Comparison of ENCODE assay signal across 10 cellular contexts in the genomic region with DNA sequence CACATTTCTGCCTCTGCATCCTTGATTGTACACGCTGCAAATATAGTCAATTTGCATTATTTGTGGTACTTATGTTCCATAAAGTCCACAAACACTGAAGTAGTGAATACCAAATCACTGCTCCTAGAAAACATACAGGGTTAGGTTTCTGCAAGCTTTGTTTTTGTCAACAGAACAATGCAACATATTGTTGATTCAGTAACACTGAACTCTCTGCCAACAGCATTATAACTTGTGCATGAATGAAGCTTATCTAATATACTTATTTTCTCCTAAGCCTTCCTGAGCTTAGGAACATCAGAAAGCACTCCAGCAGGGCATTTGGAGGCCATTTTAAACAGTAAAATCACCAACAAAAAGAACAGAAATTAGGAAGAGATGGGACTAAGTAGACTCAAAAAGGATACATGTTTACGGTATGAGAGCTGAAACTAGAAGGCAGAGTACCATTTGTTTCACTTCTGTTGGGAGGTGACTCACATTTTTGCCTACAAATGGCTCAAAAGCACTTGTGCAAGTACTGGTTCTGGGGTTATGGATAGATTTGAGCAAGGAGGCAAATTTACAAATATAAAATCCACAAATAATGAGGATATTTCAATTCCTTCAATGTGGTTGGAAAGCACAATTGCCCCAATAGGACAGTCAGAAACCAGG. TPM values are rescaled to one million over a fixed set of nuclear protein-coding genes. Genes with fewer than 3 reads are reported as not detected.
DNase-seq lines count a peak whose midpoint lies in the region; ATAC-seq and TF ChIP-seq lines count a peak whose summit lies in the region.
"Had no signal": no experiment of that assay in that cellular context is flagged by ENCODE, and none has a peak within 500 bp of the region (broad histone marks: within the 10 kb centered on the region; RNA-seq: fewer than 3 reads in every experiment).

No MANE protein-coding gene starts in this region.

- H3K27ac ChIP-seq in CD4-positive, alpha-beta memory T cell (ENCODE audit: low read depth, low read length): no peak overlapping the region
- H3K27ac ChIP-seq in heart left ventricle (no peak overlapping the region), mammary epithelial cell (ENCODE audit: insufficient read depth, low read depth, low read length) (no peak overlapping the region)
- H3K27ac ChIP-seq: C4-2B had no signal

- dilution Hi-C loops in mammary epithelial cell (cut with HindIII; ENCODE audit: low sequenced_read_pairs): no loop called here

- no peaks in the 10 kb centered on the region for H3K9me3 Mint-ChIP-seq in CD4-positive, alpha-beta memory T cell
- no peaks in the 10 kb centered on the region for H3K9me3 Mint-ChIP-seq in activated T-helper 17 cell treated with anti-CD3 and anti-CD28 coated beads, Interleukin-2, amount 50 U/mL, for 72 hours

- no peaks in the 10 kb centered on the region for H3K27me3 Mint-ChIP-seq in CD4-positive, alpha-beta memory T cell
- no peaks in the 10 kb centered on the region for H3K27me3 Mint-ChIP-seq in activated T-helper 17 cell treated with anti-CD3 and anti-CD28 coated beads, Interleukin-2, amount 50 U/mL, for 72 hours

- no peak overlapping the region for H3K4me3 Mint-ChIP-seq in CD4-positive, alpha-beta memory T cell
- peak overlapping the region; percentile 23 for H3K4me3 Mint-ChIP-seq in activated T-helper 17 cell treated with anti-CD3 and anti-CD28 coated beads, Interleukin-2, amount 50 U/mL, for 72 hours

- H4K20me1 ChIP-seq in mammary epithelial cell (ENCODE audit: insufficient read depth, low read length): no peaks in the 10 kb centered on the region

- TF ChIP-seq CTCF in heart left ventricle (IDR thresholded peaks at IDR 0.05): no peak
- no peak for TF ChIP-seq CTCF in mammary epithelial cell (conservative IDR thresholded peaks at IDR 0.05 in 1 of 2, IDR thresholded peaks at IDR 0.05 in 1 of 2; ENCODE audit: extremely low read depth in 1 of 2, insufficient read depth in 1 of 2, low read depth in 1 of 2, low read length in 2 of 2)

- peaks cover 33% of the 10 kb centered on the region for H3K36me3 ChIP-seq in CD4-positive, alpha-beta memory T cell (ENCODE audit: insufficient read depth, low read length)
- H3K36me3 ChIP-seq in heart left ventricle (peaks cover 0 to 76% (median 58%) of the 10 kb centered on the region in 9 donors), mammary epithelial cell (ENCODE audit: insufficient read depth, low read length) (peaks cover 20% of the 10 kb centered on the region)

- no peaks in the 10 kb centered on the region for H3K79me2 ChIP-seq in mammary epithelial cell (ENCODE audit: insufficient read depth, low read length)

- H3K4me1 ChIP-seq in CD4-positive, alpha-beta memory T cell (ENCODE audit: insufficient read depth, low read length): no peaks in the 10 kb centered on the region
- peaks cover 0 to 3% (median 0%) of the 10 kb centered on the region in 12 donors for H3K4me1 ChIP-seq in heart left ventricle
- no peaks in the 10 kb centered on the region for H3K4me1 ChIP-seq in mammary epithelial cell (ENCODE audit: insufficient read depth, low read length)

- no peak overlapping the region for H3K9ac ChIP-seq in mammary epithelial cell (ENCODE audit: insufficient read depth, low read length)

- ATAC-seq in GM19351 (IDR thresholded peaks at IDR 0.05; ENCODE audit: unreplicated experiment): peak; percentile 95
- ATAC-seq in HG02938 (IDR thresholded peaks at IDR 0.05; ENCODE audit: unreplicated experiment): peak; percentile 87
- ATAC-seq in activated T-helper 17 cell treated with anti-CD3 and anti-CD28 coated beads, Interleukin-2, amount 50 U/mL, for 72 hours (replicated peaks): peak; percentile 87
- ATAC-seq in heart left ventricle: no peak
- ATAC-seq in GM18520 (IDR thresholded peaks at IDR 0.05; ENCODE audit: unreplicated experiment): no peak

- DNase-seq in CD4-positive, alpha-beta memory T cell: no peak
- DNase-seq in heart left ventricle: no peak
- DNase-seq in mammary epithelial cell: no peak
- DNase-seq in central memory CD4-positive, alpha-beta T cell: no peak
- DNase-seq: MG63 had no signal

- BruUV-seq in mammary epithelial cell (replicated peaks; lab: Mats Ljungman, UMichigan): no TSS peak

- H3K4me3 ChIP-seq in CD4-positive, alpha-beta memory T cell (ENCODE audit: low read length in 2 of 2): no peak overlapping the region
- no peak overlapping the region for H3K4me3 ChIP-seq in heart left ventricle
- H3K4me3 ChIP-seq in mammary epithelial cell (replicated peaks in 1 of 3; ENCODE audit: insufficient read depth in 1 of 3, low read depth in 2 of 3, low read length in 3 of 3): no peak overlapping the region
- H3K4me3 ChIP-seq: MG63 had no signal

- H3K4me2 ChIP-seq in mammary epithelial cell (ENCODE audit: insufficient read depth, low read depth, low read length): no peak overlapping the region

- CTCF ChIA-PET in CD4-positive, alpha-beta memory T cell (lab: Charles Lee; ENCODE audit: partially characterized antibody): no interaction called here
- CTCF ChIA-PET in mammary epithelial cell (lab: Charles Lee; ENCODE audit: low non-redundant PET): no interaction called here

- POLR2A ChIA-PET in CD4-positive, alpha-beta memory T cell (lab: Charles Lee; ENCODE audit: partially characterized antibody): no interaction called here

- H3K27me3 ChIP-seq in CD4-positive, alpha-beta memory T cell (ENCODE audit: insufficient read depth, low read length): no peaks in the 10 kb centered on the region
- H3K27me3 ChIP-seq in heart left ventricle (no peaks in the 10 kb centered on the region), mammary epithelial cell (ENCODE audit: insufficient read depth, low read length) (no peaks in the 10 kb centered on the region)
- H3K27me3 ChIP-seq: MG63 had no signal

- H2AFZ ChIP-seq in mammary epithelial cell (ENCODE audit: low read depth, low read length): no peak overlapping the region

- 71 to 95% (median 92%) methylated on average over 2 of the region's 2 CpGs for WGBS in heart left ventricle, 4 donors
- 96% methylated on average over 2 of the region's 2 CpGs for WGBS in mammary epithelial cell (ENCODE audit: low coverage, missing lambda C conversion rate)

- intact Hi-C loops in CD4-positive, alpha-beta memory T cell (cut with micrococcal nuclease): no loop called here
- intact Hi-C loops in heart left ventricle (cut with DNase I): no loop called here
- intact Hi-C loops in mammary epithelial cell (cut with micrococcal nuclease): no loop called here

- peaks cover 43 to 57% of the 10 kb centered on the region in 2 donors for H3K36me3 Mint-ChIP-seq in CD4-positive, alpha-beta memory T cell
- H3K36me3 Mint-ChIP-seq in activated T-helper 17 cell treated with anti-CD3 and anti-CD28 coated beads, Interleukin-2, amount 50 U/mL, for 72 hours (ENCODE audit: low read depth): peaks cover 65% of the 10 kb centered on the region

- no peaks in the 10 kb centered on the region for H3K9me3 ChIP-seq in CD4-positive, alpha-beta memory T cell (ENCODE audit: control insufficient read depth in 1 of 2, low read length in 2 of 2)
- H3K9me3 ChIP-seq in heart left ventricle: no peaks in the 10 kb centered on the region
- H3K9me3 ChIP-seq in mammary epithelial cell (replicated peaks; ENCODE audit: insufficient read depth, low read length): no peaks in the 10 kb centered on the region
- H3K9me3 ChIP-seq: MG63 had no signal

- H3K4me1 Mint-ChIP-seq in CD4-positive, alpha-beta memory T cell: peaks cover 0 to 3% (median 0%) of the 10 kb centered on the region in 4 donors
- H3K4me1 Mint-ChIP-seq in activated T-helper 17 cell treated with anti-CD3 and anti-CD28 coated beads, Interleukin-2, amount 50 U/mL, for 72 hours: no peaks in the 10 kb centered on the region

- H3K27ac Mint-ChIP-seq in CD4-positive, alpha-beta memory T cell: peak overlapping the region in 5 of 7 donors; percentile 7 to 52 (median 33)
- H3K27ac Mint-ChIP-seq in activated T-helper 17 cell treated with anti-CD3 and anti-CD28 coated beads, Interleukin-2, amount 50 U/mL, for 72 hours: peak overlapping the region; percentile 42

- no peak for TF ChIP-seq POLR2A in heart left ventricle (IDR thresholded peaks at IDR 0.05)

- in situ Hi-C loops in mammary epithelial cell (cut with MboI; ENCODE audit: low sequenced_read_pairs in 2 of 2): no loop called here

RNA-seq across cellular contexts. Expression of gene COX18, which starts 14.1 kb away (rescaled TPM):
- total RNA-seq in CD4-positive, alpha-beta memory T cell: 10 to 100 TPM; 14.4 to 14.6 TPM
- polyA plus RNA-seq in CD4-positive, alpha-beta memory T cell: 1 to 10 TPM; 4.4 to 5.3 TPM
- 10 to 100 TPM; 22.2 to 28.3 TPM for total RNA-seq in activated T-helper 17 cell treated with anti-CD3 and anti-CD28 coated beads, Interleukin-2, amount 50 U/mL, for 72 hours
- 10 to 100 TPM; 14.0 to 32.2 (median 17.9) TPM for total RNA-seq in heart left ventricle
- 10 to 100 TPM; 11.0 to 11.3 TPM for polyA plus RNA-seq in heart left ventricle
- 10 to 100 TPM; 13.5 to 30.5 TPM for total RNA-seq in mammary epithelial cell
- 12.5 TPM for polyA plus RNA-seq in mammary epithelial cell
- polyA minus RNA-seq in mammary epithelial cell: 25.0 TPM

Comparison
In these comparisons a context has a peak if more than half of its experiments do, and no peak if none do; other contexts are left out.
1. ATAC-seq: peak in GM19351 (single experiment), HG02938 (single experiment) and activated T-helper 17 cell treated with anti-CD3 and anti-CD28 coated beads, Interleukin-2, amount 50 U/mL, for 72 hours (single experiment); none in heart left ventricle (0 of 4) and GM18520 (single experiment).